Comparison of ENCODE assay signal across 1 cellular context in genomic region chrX:149145845-149146285, GRCh38.
TF ChIP-seq lines count a peak whose summit lies in the region.

No MANE protein-coding gene starts in this region.

TF ChIP-seq in HEK293, 187 proteins besides CTCF, POLR2A, EP300 and RAD21 (continued from another document):
- TF ChIP-seq ZNF148 (tag by site-specific recombination; IDR thresholded peaks at IDR 0.05; ENCODE audit: borderline replicate concordance) (no peak), ZNF202 (tag by site-specific recombination; IDR thresholded peaks at IDR 0.05; ENCODE audit: borderline replicate concordance) (no peak), ZNF302 (tag by site-specific recombination; IDR thresholded peaks at IDR 0.05; ENCODE audit: low read depth) (no peak), ZNF416 (tag by site-specific recombination; IDR thresholded peaks at IDR 0.05) (no peak), ZNF654 (tag by site-specific recombination; IDR thresholded peaks at IDR 0.05; ENCODE audit: low read depth) (0 out of 2 replicates have a peak, but pooled peaks have one; percentile 14), PATZ1 (tag by site-specific recombination; IDR thresholded peaks at IDR 0.05) (0 out of 2 replicates have a peak, but pooled peaks have one; percentile 20), MZF1 (tag by site-specific recombination; IDR thresholded peaks at IDR 0.05; ENCODE audit: borderline replicate concordance) (no peak), GLIS2 (tag by site-specific recombination; IDR thresholded peaks at IDR 0.05) (peak; percentile 23; the same call in 1 of the 2 replicates), ZNF624 (tag by site-specific recombination; IDR thresholded peaks at IDR 0.05) (no peak), ZNF121 (tag by site-specific recombination; IDR thresholded peaks at IDR 0.05) (no peak), ZNF311 (tag by site-specific recombination; IDR thresholded peaks at IDR 0.05; ENCODE audit: borderline replicate concordance) (no peak), ZNF146 (tag by site-specific recombination; IDR thresholded peaks at IDR 0.05) (no peak), ZNF37A (tag by site-specific recombination; IDR thresholded peaks at IDR 0.05) (no peak), ZNF248 (tag by site-specific recombination; IDR thresholded peaks at IDR 0.05) (no peak), ZNF391 (tag by site-specific recombination; IDR thresholded peaks at IDR 0.05; ENCODE audit: borderline replicate concordance, low read depth) (no peak), ZNF837 (tag by site-specific recombination; IDR thresholded peaks at IDR 0.05) (no peak), ZNF112 (tag by site-specific recombination; IDR thresholded peaks at IDR 0.05) (no peak)
